In the genomic region with DNA sequence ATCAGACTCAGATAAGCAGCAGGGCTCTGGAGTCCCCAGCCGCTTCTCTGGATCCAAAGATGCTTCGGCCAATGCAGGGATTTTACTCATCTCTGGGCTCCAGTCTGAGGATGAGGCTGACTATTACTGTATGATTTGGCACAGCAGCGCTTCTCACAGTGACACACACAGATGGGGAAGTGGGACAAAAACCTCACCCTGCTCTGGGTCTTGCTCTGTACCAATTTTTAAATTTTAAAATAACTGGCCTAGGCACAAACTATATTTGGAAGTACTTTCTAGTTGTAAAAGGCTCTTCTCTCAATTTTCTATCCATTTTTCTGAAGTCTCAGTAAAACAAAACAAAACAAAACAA, we compare ENCODE assay signal across 25 cellular contexts.
DNase-seq lines count a peak whose midpoint lies in the region; ATAC-seq lines count a peak whose summit lies in the region.
"Had no signal": no experiment of that assay in that cellular context is flagged by ENCODE, and none has a peak within 500 bp of the region (broad histone marks: within the 10 kb centered on the region; RNA-seq: fewer than 3 reads in every experiment).

No MANE protein-coding gene starts in this region.

- no peaks in the 10 kb centered on the region for H3K36me3 Mint-ChIP-seq in activated CD4-positive, alpha-beta T cell treated with anti-CD3 and anti-CD28 coated beads for 36 hours (ENCODE audit: low read depth)
- no peaks in the 10 kb centered on the region for H3K36me3 Mint-ChIP-seq in activated T-helper 17 cell treated with anti-CD3 and anti-CD28 coated beads, Interleukin-2, amount 50 U/mL, for 72 hours (ENCODE audit: low read depth)
- H3K36me3 Mint-ChIP-seq in stimulated activated naive B cell treated with anti-CD40 and anti-IgM and Interleukin-4, amounts not matched to agents 10 μg/mL and 1 μg/mL and 100 μg/mL, for 72 hours = no peaks in the 10 kb centered on the region

- POLR2A ChIA-PET in activated CD4-positive, alpha-beta T cell treated with anti-CD3 and anti-CD28 coated beads for 36 hours (lab: Charles Lee) = no interaction called here

- intact Hi-C loops in activated CD4-positive, alpha-beta T cell treated with anti-CD3 and anti-CD28 coated beads for 36 hours (cut with DNase I, micrococcal nuclease) = no loop called here

- peaks cover 26% of the 10 kb centered on the region for H3K27me3 Mint-ChIP-seq in activated CD4-positive, alpha-beta T cell treated with anti-CD3 and anti-CD28 coated beads for 36 hours
- peaks cover 35% of the 10 kb centered on the region for H3K27me3 Mint-ChIP-seq in activated T-helper 17 cell treated with anti-CD3 and anti-CD28 coated beads, Interleukin-2, amount 50 U/mL, for 72 hours
- H3K27me3 Mint-ChIP-seq in stimulated activated naive B cell treated with anti-CD40 and anti-IgM and Interleukin-4, amounts not matched to agents 10 μg/mL and 1 μg/mL and 100 μg/mL, for 72 hours = no peaks in the 10 kb centered on the region

- H3K27ac Mint-ChIP-seq in activated CD4-positive, alpha-beta T cell treated with anti-CD3 and anti-CD28 coated beads for 36 hours = no peak overlapping the region
- H3K27ac Mint-ChIP-seq in activated T-helper 17 cell treated with anti-CD3 and anti-CD28 coated beads, Interleukin-2, amount 50 U/mL, for 72 hours = no peak overlapping the region
- H3K27ac Mint-ChIP-seq in stimulated activated naive B cell treated with anti-CD40 and anti-IgM and Interleukin-4, amounts not matched to agents 10 μg/mL and 1 μg/mL and 100 μg/mL, for 72 hours = peak overlapping the region; percentile 66
- H3K27ac Mint-ChIP-seq: CD4-positive, alpha-beta T cell had no signal

- peak; percentile 70 for ATAC-seq in activated CD4-positive, alpha-beta T cell treated with anti-CD3 and anti-CD28 coated beads for 36 hours
- ATAC-seq in activated T-helper 17 cell treated with anti-CD3 and anti-CD28 coated beads, Interleukin-2, amount 50 U/mL, for 72 hours (replicated peaks) = peak; percentile 34
- peak; percentile 88 to 91 for ATAC-seq in stimulated activated naive B cell treated with anti-CD40 and anti-IgM and Interleukin-4, amounts not matched to agents 10 μg/mL and 1 μg/mL and 100 μg/mL, for 72 hours (replicated peaks)
- no peak for ATAC-seq in GM21528 (IDR thresholded peaks at IDR 0.05; ENCODE audit: low FRiP score, unreplicated experiment)
- ATAC-seq: HCT116, Panc1 had no signal

- CTCF ChIA-PET in activated CD4-positive, alpha-beta T cell treated with anti-CD3 and anti-CD28 coated beads for 36 hours (lab: Charles Lee) = no interaction called here

- no peak overlapping the region for H3K4me3 Mint-ChIP-seq in activated CD4-positive, alpha-beta T cell treated with anti-CD3 and anti-CD28 coated beads for 36 hours
- no peak overlapping the region for H3K4me3 Mint-ChIP-seq in activated T-helper 17 cell treated with anti-CD3 and anti-CD28 coated beads, Interleukin-2, amount 50 U/mL, for 72 hours
- peak overlapping the region; percentile 29 to 46 for H3K4me3 Mint-ChIP-seq in stimulated activated naive B cell treated with anti-CD40 and anti-IgM and Interleukin-4, amounts not matched to agents 10 μg/mL and 1 μg/mL and 100 μg/mL, for 72 hours
- H3K4me3 Mint-ChIP-seq: CD4-positive, alpha-beta T cell had no signal

- no peaks in the 10 kb centered on the region for H3K9me3 Mint-ChIP-seq in activated CD4-positive, alpha-beta T cell treated with anti-CD3 and anti-CD28 coated beads for 36 hours (ENCODE audit: low read depth)
- no peaks in the 10 kb centered on the region for H3K9me3 Mint-ChIP-seq in activated T-helper 17 cell treated with anti-CD3 and anti-CD28 coated beads, Interleukin-2, amount 50 U/mL, for 72 hours
- no peaks in the 10 kb centered on the region for H3K9me3 Mint-ChIP-seq in stimulated activated naive B cell treated with anti-CD40 and anti-IgM and Interleukin-4, amounts not matched to agents 10 μg/mL and 1 μg/mL and 100 μg/mL, for 72 hours
- H3K9me3 Mint-ChIP-seq: CD4-positive, alpha-beta T cell had no signal

- H3K4me1 Mint-ChIP-seq in activated CD4-positive, alpha-beta T cell treated with anti-CD3 and anti-CD28 coated beads for 36 hours = no peaks in the 10 kb centered on the region
- H3K4me1 Mint-ChIP-seq in activated T-helper 17 cell treated with anti-CD3 and anti-CD28 coated beads, Interleukin-2, amount 50 U/mL, for 72 hours = no peaks in the 10 kb centered on the region
- peaks cover 69 to 77% of the 10 kb centered on the region in 2 donors for H3K4me1 Mint-ChIP-seq in stimulated activated naive B cell treated with anti-CD40 and anti-IgM and Interleukin-4, amounts not matched to agents 10 μg/mL and 1 μg/mL and 100 μg/mL, for 72 hours

- no peak for DNase-seq in activated CD4-positive, alpha-beta T cell treated with anti-CD3 and anti-CD28 coated beads for 36 hours
- no peak for DNase-seq in activated CD4-positive, alpha-beta T cell treated with anti-CD3 and anti-CD28 coated beads, Interleukin-2, amount 50 U/mL, for 48 hours
- peak; percentile 19 for DNase-seq in MV-4-11 (lab: John Stamatoyannopoulos, UW)
- no peak for DNase-seq in stimulated activated naive B cell treated with anti-CD40 and anti-IgM and Interleukin-4, amounts not matched to agents 10 μg/mL and 1 μg/mL and 100 μg/mL, for 72 hours
- no peak for DNase-seq in NOMO-1 treated with dmso at 0.1 percent for 144 hours (lab: John Stamatoyannopoulos, UW; ENCODE audit: unreplicated experiment)
- no peak for DNase-seq in effector CD8-positive, alpha-beta T cell (lab: John Stamatoyannopoulos, UW)
- DNase-seq: 8988T; ACHN; CD4-positive, alpha-beta T cell; KG1; NCI-H1092 treated with DMSO at 0.1 percent for 48 hours; NCI-H1436; NCI-H187; NCI-H2081 treated with DMSO at 0.1 percent for 48 hours; NCI-H2171; NCI-H226; NCI-H510A treated with DMSO at 0.1 percent for 48 hours; NCI-H748 treated with DMSO at 0.1 percent for 48 hours; NK-92 treated with Interleukin-12 subunit alpha and Interleukin-12 subunit beta, amount 100 ng/mL, for 24 hours; SIG-M5; SW 1271 had no signal

Comparison
In these comparisons a context has a peak if more than half of its experiments do, and no peak if none do; other contexts are left out.
1. H3K4me3 Mint-ChIP-seq: peak in stimulated activated naive B cell treated with anti-CD40 and anti-IgM and Interleukin-4, amounts not matched to agents 10 μg/mL and 1 μg/mL and 100 μg/mL, for 72 hours (2 of 2); none in activated CD4-positive, alpha-beta T cell treated with anti-CD3 and anti-CD28 coated beads for 36 hours (single experiment) and activated T-helper 17 cell treated with anti-CD3 and anti-CD28 coated beads, Interleukin-2, amount 50 U/mL, for 72 hours (single experiment).